6 cellular contexts compared by ENCODE assay signal in the genomic region with DNA sequence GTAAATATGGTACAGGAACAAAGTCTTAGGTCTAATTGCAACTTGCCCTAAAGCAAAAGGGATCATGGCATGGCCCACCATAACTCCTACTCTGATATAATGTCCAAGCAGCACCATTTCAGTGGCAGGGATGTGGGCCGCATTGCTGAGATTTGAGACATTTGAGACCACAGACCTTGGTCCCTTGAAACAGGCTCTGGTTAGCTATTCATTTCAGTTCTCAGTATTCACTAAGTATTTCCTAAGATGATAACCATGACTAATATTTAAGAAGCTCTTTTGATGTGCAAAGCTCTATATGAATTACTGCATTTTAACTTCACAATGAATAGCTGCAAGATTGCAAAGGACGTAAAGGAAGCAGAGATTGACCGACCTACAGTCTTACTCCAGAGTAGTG.
"Had no signal": no experiment of that assay in that cellular context is flagged by ENCODE, and none has a peak within 500 bp of the region (broad histone marks: within the 10 kb centered on the region; RNA-seq: fewer than 3 reads in every experiment).

No MANE protein-coding gene starts in this region.

- FAIRE-seq: G401.6, GM12891, GM18507, GM19239 had no signal

- DNase-seq: GDM1, GF-D8 had no signal
